ENCODE assay signal across 2 cellular contexts in the genomic region with DNA sequence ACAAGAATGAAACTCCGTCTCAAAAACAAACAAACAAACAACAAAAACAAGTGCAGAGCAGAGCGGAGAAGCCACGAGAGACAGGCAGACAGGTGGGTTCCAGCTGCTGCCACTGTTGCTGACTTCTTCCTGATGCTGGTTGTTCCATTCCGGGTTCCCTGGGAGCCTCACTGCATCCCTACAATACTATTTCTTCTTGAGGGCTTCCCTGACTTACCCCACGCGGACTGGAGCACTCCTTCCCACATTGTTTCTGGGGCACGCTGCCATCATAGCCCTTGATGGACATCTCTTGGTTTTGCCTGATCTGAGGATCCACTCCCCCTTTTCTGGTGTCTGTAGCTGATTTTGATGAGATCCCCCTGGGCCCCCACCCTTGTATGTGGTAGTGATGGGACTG.
TF ChIP-seq lines count a peak whose summit lies in the region.

No MANE protein-coding gene starts in this region.

TF ChIP-seq in GM23338, 12 proteins besides CTCF, POLR2A, EP300 and RAD21:
- TF ChIP-seq, protein P1, sequence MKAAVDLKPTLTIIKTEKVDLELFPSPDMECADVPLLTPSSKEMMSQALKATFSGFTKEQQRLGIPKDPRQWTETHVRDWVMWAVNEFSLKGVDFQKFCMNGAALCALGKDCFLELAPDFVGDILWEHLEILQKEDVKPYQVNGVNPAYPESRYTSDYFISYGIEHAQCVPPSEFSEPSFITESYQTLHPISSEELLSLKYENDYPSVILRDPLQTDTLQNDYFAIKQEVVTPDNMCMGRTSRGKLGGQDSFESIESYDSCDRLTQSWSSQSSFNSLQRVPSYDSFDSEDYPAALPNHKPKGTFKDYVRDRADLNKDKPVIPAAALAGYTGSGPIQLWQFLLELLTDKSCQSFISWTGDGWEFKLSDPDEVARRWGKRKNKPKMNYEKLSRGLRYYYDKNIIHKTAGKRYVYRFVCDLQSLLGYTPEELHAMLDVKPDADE (IDR thresholded peaks at IDR 0.05), result no peak
- TF ChIP-seq CREB1 (CRISPR knock-in tag; IDR thresholded peaks at IDR 0.05; ENCODE audit: low read depth) (no peak), EZH2 (IDR thresholded peaks at IDR 0.05; ENCODE audit: low read depth, unreplicated experiment) (no peak), ZNF114 (CRISPR knock-in tag; IDR thresholded peaks at IDR 0.05) (no peak), JUNB (IDR thresholded peaks at IDR 0.05; ENCODE audit: unreplicated experiment) (no peak), NANOG (IDR thresholded peaks at IDR 0.05; ENCODE audit: borderline replicate concordance) (no peak), POLR2AphosphoS5 (IDR thresholded peaks at IDR 0.05; ENCODE audit: low read depth) (no peak), REST (IDR thresholded peaks at IDR 0.05; ENCODE audit: unreplicated experiment) (no peak), EZH2phosphoT487 (IDR thresholded peaks at IDR 0.05; ENCODE audit: unreplicated experiment) (no peak), STAT1 (IDR thresholded peaks at IDR 0.05; ENCODE audit: unreplicated experiment) (no peak)

TF ChIP-seq in H1, 55 proteins besides CTCF, POLR2A, EP300 and RAD21:
- TF ChIP-seq NRF1 (IDR thresholded peaks at IDR 0.05; ENCODE audit: low read depth, low read length), result no peak
- no peak for TF ChIP-seq SIX5 (IDR thresholded peaks at IDR 0.05; ENCODE audit: low read depth, low read length)
- TF ChIP-seq POU5F1 (IDR thresholded peaks at IDR 0.05; ENCODE audit: low read depth, low read length), result no peak
- no peak for TF ChIP-seq EZH2 (IDR thresholded peaks at IDR 0.05; ENCODE audit: low read depth, low read length, severe bottlenecking)
- no peak for TF ChIP-seq SP4 (IDR thresholded peaks at IDR 0.05; ENCODE audit: low read length)
- no peak for TF ChIP-seq JUN (IDR thresholded peaks at IDR 0.05; ENCODE audit: low read depth, low read length)
- no peak for TF ChIP-seq FOSL1 (IDR thresholded peaks at IDR 0.05; ENCODE audit: insufficient read depth, low read depth, low read length)
- TF ChIP-seq SP1 (IDR thresholded peaks at IDR 0.05; ENCODE audit: low read depth, low read length), result no peak
- no peak for TF ChIP-seq SP2 (IDR thresholded peaks at IDR 0.05; ENCODE audit: low read length)
- no peak for TF ChIP-seq EGR1 (IDR thresholded peaks at IDR 0.05; ENCODE audit: borderline replicate concordance, low read depth, low read length)
- TF ChIP-seq NANOG (IDR thresholded peaks at IDR 0.05; ENCODE audit: insufficient read depth, low read depth, low read length, poor library complexity, severe bottlenecking), result no peak
- TF ChIP-seq SIRT6 (IDR thresholded peaks at IDR 0.05; ENCODE audit: low read length), result no peak
- TF ChIP-seq TBP (IDR thresholded peaks at IDR 0.05; ENCODE audit: low read depth, low read length), result no peak
- no peak for TF ChIP-seq HDAC2 (IDR thresholded peaks at IDR 0.05; ENCODE audit: borderline replicate concordance in 1 of 2, low read depth in 2 of 2, low read length in 2 of 2)
